Comparison of ENCODE assay signal across 9 cellular contexts in genomic region chr1:2315711-2316450, GRCh38.
DNase-seq lines count a peak whose midpoint lies in the region; ATAC-seq lines count a peak whose summit lies in the region.
"Had no signal": no experiment of that assay in that cellular context is flagged by ENCODE, and none has a peak within 500 bp of the region (broad histone marks: within the 10 kb centered on the region; RNA-seq: fewer than 3 reads in every experiment).

No MANE protein-coding gene starts in this region.

- H3K27ac ChIP-seq in layer of hippocampus (ENCODE audit: low read depth, low read length) = peak overlapping the region; percentile 52

- H3K36me3 Mint-ChIP-seq in activated CD4-positive, alpha-beta T cell treated with anti-CD3 and anti-CD28 coated beads for 36 hours (ENCODE audit: low read depth) = no peaks in the 10 kb centered on the region
- no peaks in the 10 kb centered on the region for H3K36me3 Mint-ChIP-seq in T-helper 17 cell (ENCODE audit: low read depth)

- CTCF ChIA-PET in activated CD4-positive, alpha-beta T cell treated with anti-CD3 and anti-CD28 coated beads for 36 hours (lab: Charles Lee) = interaction anchor here (0.7 to 2.4 kb wide), 8 partner anchors 17 to 116 kb away, joined by 3 to 10 read pairs (median 6); no protein-coding TSS in a partner anchor

- no peaks in the 10 kb centered on the region for H3K27me3 Mint-ChIP-seq in activated CD4-positive, alpha-beta T cell treated with anti-CD3 and anti-CD28 coated beads for 36 hours
- no peaks in the 10 kb centered on the region for H3K27me3 Mint-ChIP-seq in T-helper 17 cell
- no peaks in the 10 kb centered on the region for H3K27me3 Mint-ChIP-seq in stimulated activated naive CD8-positive, alpha-beta T cell treated with anti-CD3 and anti-CD28 coated beads, Interleukin-15, amount 100 ng/mL, for 72 hours

- H3K27ac Mint-ChIP-seq in activated CD4-positive, alpha-beta T cell treated with anti-CD3 and anti-CD28 coated beads for 36 hours = peak overlapping the region; percentile 58
- H3K27ac Mint-ChIP-seq in T-helper 17 cell = no peak overlapping the region
- peak overlapping the region; percentile 69 to 95 for H3K27ac Mint-ChIP-seq in stimulated activated naive CD8-positive, alpha-beta T cell treated with anti-CD3 and anti-CD28 coated beads, Interleukin-15, amount 100 ng/mL, for 72 hours

- peaks cover 9% of the 10 kb centered on the region for H3K4me1 Mint-ChIP-seq in activated CD4-positive, alpha-beta T cell treated with anti-CD3 and anti-CD28 coated beads for 36 hours
- H3K4me1 Mint-ChIP-seq in T-helper 17 cell = peaks cover 12% of the 10 kb centered on the region
- peaks cover 71% of the 10 kb centered on the region for H3K4me1 Mint-ChIP-seq in stimulated activated naive CD8-positive, alpha-beta T cell treated with anti-CD3 and anti-CD28 coated beads, Interleukin-15, amount 100 ng/mL, for 72 hours

- H3K9me3 Mint-ChIP-seq in activated CD4-positive, alpha-beta T cell treated with anti-CD3 and anti-CD28 coated beads for 36 hours (ENCODE audit: low read depth) = no peaks in the 10 kb centered on the region
- no peaks in the 10 kb centered on the region for H3K9me3 Mint-ChIP-seq in stimulated activated naive CD8-positive, alpha-beta T cell treated with anti-CD3 and anti-CD28 coated beads, Interleukin-15, amount 100 ng/mL, for 72 hours

- H3K27me3 ChIP-seq in layer of hippocampus (ENCODE audit: control insufficient read depth, insufficient read depth, low read length) = no peaks in the 10 kb centered on the region

- no peak for ATAC-seq in activated CD4-positive, alpha-beta T cell treated with anti-CD3 and anti-CD28 coated beads for 36 hours
- ATAC-seq in T-helper 17 cell (no peak), GM21526 (IDR thresholded peaks at IDR 0.05; ENCODE audit: low FRiP score, unreplicated experiment) (no peak)
- no peak for ATAC-seq in stimulated activated naive CD8-positive, alpha-beta T cell treated with anti-CD3 and anti-CD28 coated beads, Interleukin-15, amount 100 ng/mL, for 72 hours

- H3K9me3 ChIP-seq in T-helper 17 cell (ENCODE audit: control insufficient read depth, low read length, poor library complexity, severe bottlenecking) = no peaks in the 10 kb centered on the region

- POLR2A ChIA-PET in activated CD4-positive, alpha-beta T cell treated with anti-CD3 and anti-CD28 coated beads for 36 hours (lab: Charles Lee) = no interaction called here

- no peak for DNase-seq in activated CD4-positive, alpha-beta T cell treated with anti-CD3 and anti-CD28 coated beads for 36 hours
- DNase-seq in activated CD4-positive, alpha-beta T cell treated with anti-CD3 and anti-CD28 coated beads for 1 hour = no peak
- no peak for DNase-seq in T-helper 17 cell
- peak in 1 of 2 donors; percentile 47 for DNase-seq in stimulated activated naive CD8-positive, alpha-beta T cell treated with anti-CD3 and anti-CD28 coated beads, Interleukin-15, amount 100 ng/mL, for 72 hours
- DNase-seq in stimulated activated CD4-positive, alpha-beta T cell treated with anti-CD3 and anti-CD28 coated beads, Interleukin-15, amount 100 ng/mL, for 24 hours = no peak
- no peak for DNase-seq in AG08395 (ENCODE audit: low spot score)
- DNase-seq: foreskin melanocyte had no signal

- intact Hi-C loops in activated CD4-positive, alpha-beta T cell treated with anti-CD3 and anti-CD28 coated beads for 36 hours (cut with DNase I, micrococcal nuclease) = loop anchor here (1.0 to 2.0 kb wide), 5 partner anchors 15 to 121 kb away; no protein-coding TSS in a partner anchor

- peak overlapping the region; percentile 21 for H3K4me3 Mint-ChIP-seq in activated CD4-positive, alpha-beta T cell treated with anti-CD3 and anti-CD28 coated beads for 36 hours
- peak overlapping the region; percentile 77 for H3K4me3 Mint-ChIP-seq in T-helper 17 cell
- H3K4me3 Mint-ChIP-seq in stimulated activated naive CD8-positive, alpha-beta T cell treated with anti-CD3 and anti-CD28 coated beads, Interleukin-15, amount 100 ng/mL, for 72 hours = peak overlapping the region; percentile 68 to 79

Comparison
In these comparisons a context has a peak if more than half of its experiments do, and no peak if none do; other contexts are left out.
1. H3K4me3 Mint-ChIP-seq: peak in every context shown above with its lines; median percentile 77 in T-helper 17 cell; 74 in stimulated activated naive CD8-positive, alpha-beta T cell treated with anti-CD3 and anti-CD28 coated beads, Interleukin-15, amount 100 ng/mL, for 72 hours; 21 in activated CD4-positive, alpha-beta T cell treated with anti-CD3 and anti-CD28 coated beads for 36 hours.